ENCODE assay signal across 14 cellular contexts in the genomic region with DNA sequence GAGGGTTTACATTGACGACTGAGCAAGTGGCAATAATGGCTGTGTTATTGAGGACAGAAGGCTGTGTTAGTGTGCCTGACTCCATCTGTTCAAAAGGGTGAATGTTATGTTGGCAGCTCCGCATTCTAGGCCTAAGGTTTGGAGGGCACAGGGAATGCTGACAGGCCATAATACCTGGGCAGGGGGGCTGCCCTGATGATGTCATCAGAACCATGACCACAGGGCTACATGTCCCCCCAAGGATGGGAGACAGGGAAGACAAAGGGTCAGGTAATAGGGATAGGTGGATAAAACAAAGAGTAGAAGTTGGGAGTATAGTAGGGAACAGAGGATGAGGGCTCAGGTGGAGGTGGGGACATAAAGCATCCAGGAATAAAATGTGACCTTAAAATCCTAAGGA.
"Had no signal": no experiment of that assay in that cellular context is flagged by ENCODE, and none has a peak within 500 bp of the region (broad histone marks: within the 10 kb centered on the region; RNA-seq: fewer than 3 reads in every experiment).

No MANE protein-coding gene starts in this region.

- H3K27ac Mint-ChIP-seq: neural progenitor cell had no signal

- H3K27me3 Mint-ChIP-seq: activated CD4-positive, alpha-beta T cell treated with anti-CD3 and anti-CD28 coated beads for 36 hours; activated naive CD8-positive, alpha-beta T cell treated with anti-CD3 and anti-CD28 coated beads for 36 hours had no signal

- FAIRE-seq: keratinocyte had no signal

- DNase-seq: activated CD4-positive, alpha-beta T cell treated with anti-CD3 and anti-CD28 coated beads for 36 hours; activated CD4-positive, alpha-beta T cell treated with anti-CD3 and anti-CD28 coated beads, Interleukin-2, amount 50 U/mL, for 48 hours; activated gamma-delta T cell treated with Interleukin-2 at 50 U/mL for 16 hours; activated naive CD8-positive, alpha-beta T cell treated with anti-CD3 and anti-CD28 coated beads for 36 hours; erythroblast; foreskin melanocyte; head of caudate nucleus; midbrain; stomach; T-helper 2 cell; trophoblast cell had no signal

- ATAC-seq: activated CD4-positive, alpha-beta T cell treated with anti-CD3 and anti-CD28 coated beads for 36 hours; WTC11 had no signal

- H3K9me3 Mint-ChIP-seq: activated naive CD8-positive, alpha-beta T cell treated with anti-CD3 and anti-CD28 coated beads for 36 hours; neural progenitor cell; WTC11 had no signal
